1 cellular context compared by ENCODE assay signal in the genomic region with DNA sequence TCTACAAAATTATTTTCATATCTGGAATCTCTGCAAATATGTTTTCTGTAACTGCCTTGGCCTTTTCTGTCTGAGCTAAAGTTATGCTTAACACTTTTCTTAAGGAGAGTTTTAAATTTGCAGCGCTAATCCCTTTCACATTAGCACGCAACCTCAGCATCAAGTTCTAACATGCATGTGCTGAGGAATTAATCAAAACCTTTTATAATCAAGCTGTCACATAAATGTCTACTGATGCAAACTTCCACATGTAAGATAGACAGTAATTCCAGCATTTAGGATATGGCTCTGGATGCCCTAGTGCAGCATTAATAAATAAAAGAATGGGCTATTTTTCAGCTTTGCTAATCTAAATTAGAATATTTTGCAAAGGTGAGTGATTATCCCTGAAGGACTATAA.
TF ChIP-seq lines count a peak whose summit lies in the region.

No MANE protein-coding gene starts in this region.

TF ChIP-seq in neural cell, 6 proteins besides CTCF, POLR2A, EP300 and RAD21:
- TF ChIP-seq, protein P1, sequence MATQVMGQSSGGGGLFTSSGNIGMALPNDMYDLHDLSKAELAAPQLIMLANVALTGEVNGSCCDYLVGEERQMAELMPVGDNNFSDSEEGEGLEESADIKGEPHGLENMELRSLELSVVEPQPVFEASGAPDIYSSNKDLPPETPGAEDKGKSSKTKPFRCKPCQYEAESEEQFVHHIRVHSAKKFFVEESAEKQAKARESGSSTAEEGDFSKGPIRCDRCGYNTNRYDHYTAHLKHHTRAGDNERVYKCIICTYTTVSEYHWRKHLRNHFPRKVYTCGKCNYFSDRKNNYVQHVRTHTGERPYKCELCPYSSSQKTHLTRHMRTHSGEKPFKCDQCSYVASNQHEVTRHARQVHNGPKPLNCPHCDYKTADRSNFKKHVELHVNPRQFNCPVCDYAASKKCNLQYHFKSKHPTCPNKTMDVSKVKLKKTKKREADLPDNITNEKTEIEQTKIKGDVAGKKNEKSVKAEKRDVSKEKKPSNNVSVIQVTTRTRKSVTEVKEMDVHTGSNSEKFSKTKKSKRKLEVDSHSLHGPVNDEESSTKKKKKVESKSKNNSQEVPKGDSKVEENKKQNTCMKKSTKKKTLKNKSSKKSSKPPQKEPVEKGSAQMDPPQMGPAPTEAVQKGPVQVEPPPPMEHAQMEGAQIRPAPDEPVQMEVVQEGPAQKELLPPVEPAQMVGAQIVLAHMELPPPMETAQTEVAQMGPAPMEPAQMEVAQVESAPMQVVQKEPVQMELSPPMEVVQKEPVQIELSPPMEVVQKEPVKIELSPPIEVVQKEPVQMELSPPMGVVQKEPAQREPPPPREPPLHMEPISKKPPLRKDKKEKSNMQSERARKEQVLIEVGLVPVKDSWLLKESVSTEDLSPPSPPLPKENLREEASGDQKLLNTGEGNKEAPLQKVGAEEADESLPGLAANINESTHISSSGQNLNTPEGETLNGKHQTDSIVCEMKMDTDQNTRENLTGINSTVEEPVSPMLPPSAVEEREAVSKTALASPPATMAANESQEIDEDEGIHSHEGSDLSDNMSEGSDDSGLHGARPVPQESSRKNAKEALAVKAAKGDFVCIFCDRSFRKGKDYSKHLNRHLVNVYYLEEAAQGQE (IDR thresholded peaks at IDR 0.05; ENCODE audit: borderline replicate concordance): peak; percentile 92
- TF ChIP-seq MXI1 (conservative IDR thresholded peaks at IDR 0.05; ENCODE audit: poor library complexity, severe bottlenecking): no peak
- TF ChIP-seq POLR2AphosphoS5 (IDR thresholded peaks at IDR 0.05): peak; percentile 37
- no peak for TF ChIP-seq TAF1 (IDR thresholded peaks at IDR 0.05; ENCODE audit: low read depth)
- no peak for TF ChIP-seq EZH2 (IDR thresholded peaks at IDR 0.05; ENCODE audit: borderline replicate concordance, insufficient read depth, low read length, poor library complexity, severe bottlenecking)
- TF ChIP-seq SMC3 (conservative IDR thresholded peaks at IDR 0.05; ENCODE audit: poor library complexity): no peak
